Comparison of ENCODE assay signal across 13 cellular contexts in the genomic region with DNA sequence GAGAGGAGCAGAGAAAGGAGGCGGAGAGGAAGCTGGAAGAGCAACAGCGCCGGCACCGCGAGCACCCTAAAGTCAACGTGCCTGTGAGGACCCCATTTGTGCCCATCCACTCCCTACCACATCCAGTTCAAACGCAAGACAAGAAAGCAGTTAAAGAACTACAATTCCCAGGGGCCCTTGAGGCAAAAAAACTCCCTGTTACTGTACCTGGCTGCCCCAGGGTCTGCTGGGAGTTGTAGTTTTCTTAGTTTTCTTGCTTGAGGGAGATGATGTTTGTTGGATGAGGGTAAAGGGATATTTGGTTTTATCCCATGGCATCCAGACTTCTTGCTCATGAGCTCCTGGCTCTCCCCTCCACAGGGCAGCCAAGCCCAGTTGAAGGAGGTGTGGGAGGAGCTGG. TPM values are rescaled to one million over a fixed set of nuclear protein-coding genes. Genes with fewer than 3 reads are reported as not detected.
DNase-seq lines count a peak whose midpoint lies in the region; ATAC-seq and TF ChIP-seq lines count a peak whose summit lies in the region.
"Had no signal": no experiment of that assay in that cellular context is flagged by ENCODE, and none has a peak within 500 bp of the region (broad histone marks: within the 10 kb centered on the region; RNA-seq: fewer than 3 reads in every experiment).

No MANE protein-coding gene starts in this region.

- H3K79me2 ChIP-seq in mesendoderm (ENCODE audit: control insufficient read depth, insufficient read depth, low read length) = no peaks in the 10 kb centered on the region

- H3K18ac ChIP-seq in mesendoderm (ENCODE audit: low read length) = no peak overlapping the region

- ATAC-seq in HG03108 (IDR thresholded peaks at IDR 0.05; ENCODE audit: unreplicated experiment) = no peak
- ATAC-seq: activated T-helper 17 cell treated with anti-CD3 and anti-CD28 coated beads, Interleukin-2, amount 50 U/mL, for 72 hours had no signal

- H4K5ac ChIP-seq in mesendoderm (ENCODE audit: low read length) = no peak overlapping the region

- no peaks in the 10 kb centered on the region for H3K27me3 ChIP-seq in H7 (ENCODE audit: control insufficient read depth, insufficient read depth, low read length)
- H3K27me3 ChIP-seq in mesendoderm (ENCODE audit: insufficient read depth, low read length, poor library complexity) = no peaks in the 10 kb centered on the region

- no peak overlapping the region for H2BK120ac ChIP-seq in mesendoderm (ENCODE audit: low read depth, low read length)

- no CpG with 5 or more reads among the region's 7 CpGs for WGBS in mesendoderm (ENCODE audit: extremely low coverage, insufficient coverage, low lambda C conversion rate)

- H2BK15ac ChIP-seq in mesendoderm (replicated peaks; ENCODE audit: low read depth) = no peak overlapping the region

- peaks cover 2% of the 10 kb centered on the region for H3K27me3 Mint-ChIP-seq in nephron progenitor cell (ENCODE audit: low read depth, poor library complexity)
- H3K27me3 Mint-ChIP-seq: activated T-helper 17 cell treated with anti-CD3 and anti-CD28 coated beads, Interleukin-2, amount 50 U/mL, for 72 hours had no signal

- H3K56ac ChIP-seq in mesendoderm (ENCODE audit: low read length) = no peak overlapping the region

- no peak overlapping the region for H3K23ac ChIP-seq in mesendoderm (ENCODE audit: low read length)

- DNase-seq in NCI-H2227 (lab: John Stamatoyannopoulos, UW; ENCODE audit: unreplicated experiment) (peak; percentile 15), NCI-H2227 treated with DMSO at 0.1 percent for 48 hours (lab: John Stamatoyannopoulos, UW) (no peak), H7 (peak; percentile 75), SK-MEL-5 (ENCODE audit: low read depth, low spot score) (peak; percentile 44), mesendoderm (peak; percentile 45), nephron progenitor cell (no peak)
- DNase-seq in activated effector memory CD4-positive, alpha-beta T cell treated with Interleukin-2 at 50 U/mL for 16 hours = no peak
- DNase-seq: NCI-H446, small intestine had no signal

- TF ChIP-seq CTCF in nephron progenitor cell (IDR thresholded peaks at IDR 0.05) = no peak

- H2BK5ac ChIP-seq in mesendoderm (ENCODE audit: low read length) = no peak overlapping the region

- H3K4ac ChIP-seq in mesendoderm (ENCODE audit: low read depth, low read length) = no peak overlapping the region

- H3K4me1 Mint-ChIP-seq in nephron progenitor cell = peaks cover 4% of the 10 kb centered on the region

- H3K4me3 ChIP-seq in H7 (ENCODE audit: insufficient read depth, low read depth, low read length) = no peak overlapping the region
- H3K4me3 ChIP-seq in mesendoderm (ENCODE audit: low read length) = no peak overlapping the region
- H3K4me3 ChIP-seq: coronary artery had no signal

- in situ Hi-C loops in SK-MEL-5 (cut with HindIII; ENCODE audit: low pct_unique_long_range_greater_than_20kb, low sequenced_read_pairs) = no loop called here

- H3K36me3 Mint-ChIP-seq in nephron progenitor cell (ENCODE audit: low read depth) = peaks cover 65% of the 10 kb centered on the region

- H2AK5ac ChIP-seq in mesendoderm (ENCODE audit: low read length) = no peak overlapping the region

- no peaks in the 10 kb centered on the region for H3K79me1 ChIP-seq in mesendoderm (ENCODE audit: low read length)

- no peak overlapping the region for H3K9ac ChIP-seq in mesendoderm (ENCODE audit: low read length)

- H3K36me3 ChIP-seq in H7 (replicated peaks; ENCODE audit: control insufficient read depth, insufficient read depth, low read length) (peaks cover 22% of the 10 kb centered on the region), mesendoderm (ENCODE audit: control insufficient read depth, insufficient read depth, low read length) (peaks cover 5% of the 10 kb centered on the region)

- H3K4me3 Mint-ChIP-seq in nephron progenitor cell = no peak overlapping the region
- H3K4me3 Mint-ChIP-seq: activated T-helper 17 cell treated with anti-CD3 and anti-CD28 coated beads, Interleukin-2, amount 50 U/mL, for 72 hours had no signal

- no peaks in the 10 kb centered on the region for H3K4me1 ChIP-seq in mesendoderm (ENCODE audit: control insufficient read depth, low read depth, low read length)

- H4K8ac ChIP-seq in mesendoderm (ENCODE audit: low read depth, low read length) = no peak overlapping the region

- H3K27ac Mint-ChIP-seq in nephron progenitor cell = no peak overlapping the region
- H3K27ac Mint-ChIP-seq: activated T-helper 17 cell treated with anti-CD3 and anti-CD28 coated beads, Interleukin-2, amount 50 U/mL, for 72 hours had no signal

- H3K9me3 Mint-ChIP-seq in nephron progenitor cell = no peaks in the 10 kb centered on the region
- H3K9me3 Mint-ChIP-seq: activated T-helper 17 cell treated with anti-CD3 and anti-CD28 coated beads, Interleukin-2, amount 50 U/mL, for 72 hours had no signal

- H3K27ac ChIP-seq in mesendoderm (ENCODE audit: low read depth, low read length) = no peak overlapping the region
- H3K27ac ChIP-seq: coronary artery had no signal

- H3K4me2 ChIP-seq in mesendoderm (ENCODE audit: low read length) = no peak overlapping the region

RNA-seq across cellular contexts. Expression of gene NUCB1, which starts 13.0 kb away (rescaled TPM):
- 173 and 203 TPM in 2 replicates for total RNA-seq in H7 (2014; rRNA removed; shearing (Covaris generic))
- 164 and 168 TPM in 2 replicates for total RNA-seq in SK-MEL-5 (2014; rRNA removed; shearing (Covaris generic))
- polyA plus RNA-seq in SK-MEL-5 (2015; cell fraction: cytosol; rRNA removed) = 540 and 639 TPM in 2 replicates
- 115 and 146 TPM in 2 replicates for polyA plus RNA-seq in SK-MEL-5 (2015; cell fraction: nucleus; rRNA removed)
- 53.7 TPM for polyA plus RNA-seq in mesendoderm (2013, experiment 1 of 2)
- polyA plus RNA-seq in mesendoderm (2013, experiment 2 of 2) = 51.7 TPM

RNA-seq across cellular contexts. Expression of gene TULP2, which starts 14.6 kb away (rescaled TPM):
- total RNA-seq in H7 (2014; rRNA removed; shearing (Covaris generic)) = 0.52 and 1.1 TPM in 2 replicates
- not detected in 2 replicates for total RNA-seq in SK-MEL-5 (2014; rRNA removed; shearing (Covaris generic))
- polyA plus RNA-seq in SK-MEL-5 (2015; cell fraction: cytosol; rRNA removed) = not detected in 2 replicates
- not detected in 2 replicates for polyA plus RNA-seq in SK-MEL-5 (2015; cell fraction: nucleus; rRNA removed)
- polyA plus RNA-seq in mesendoderm (2013, experiment 1 of 2) = 0.31 TPM
- 0.21 TPM for polyA plus RNA-seq in mesendoderm (2013, experiment 2 of 2)
- total RNA-seq: activated T-helper 17 cell treated with anti-CD3 and anti-CD28 coated beads, Interleukin-2, amount 50 U/mL, for 72 hours; glomerular endothelial cell had no signal

RNA-seq across cellular contexts. Expression of gene DHDH, which starts 20.4 kb away (rescaled TPM):
- not detected in 2 replicates for total RNA-seq in H7 (2014; rRNA removed; shearing (Covaris generic))
- 0.24 and 0.45 TPM in 2 replicates for total RNA-seq in SK-MEL-5 (2014; rRNA removed; shearing (Covaris generic))
- 0.38 TPM in 1 of 2 replicates, not detected in the other for polyA plus RNA-seq in SK-MEL-5 (2015; cell fraction: cytosol; rRNA removed)
- 3.0 TPM in 1 of 2 replicates, not detected in the other for polyA plus RNA-seq in SK-MEL-5 (2015; cell fraction: nucleus; rRNA removed)
- polyA plus RNA-seq in mesendoderm (2013, experiment 1 of 2) = 0.27 TPM
- 0.36 TPM for polyA plus RNA-seq in mesendoderm (2013, experiment 2 of 2)
- total RNA-seq: glomerular endothelial cell had no signal

RNA-seq across cellular contexts. Expression of gene PPP1R15A, which starts 40.9 kb away (rescaled TPM):
- total RNA-seq in H7 (2014; rRNA removed; shearing (Covaris generic)) = 20.3 and 21.6 TPM in 2 replicates
- total RNA-seq in SK-MEL-5 (2014; rRNA removed; shearing (Covaris generic)) = 26.3 and 30.2 TPM in 2 replicates
- 43.9 and 54.8 TPM in 2 replicates for polyA plus RNA-seq in SK-MEL-5 (2015; cell fraction: cytosol; rRNA removed)
- polyA plus RNA-seq in SK-MEL-5 (2015; cell fraction: nucleus; rRNA removed) = 35.8 and 38.4 TPM in 2 replicates
- polyA plus RNA-seq in mesendoderm (2013, experiment 1 of 2) = 32.5 TPM
- 33.4 TPM for polyA plus RNA-seq in mesendoderm (2013, experiment 2 of 2)

RNA-seq across cellular contexts. Expression of gene BAX, which starts 41.6 kb away (rescaled TPM):
- 57.8 and 72.6 TPM in 2 replicates for total RNA-seq in H7 (2014; rRNA removed; shearing (Covaris generic))
- 90.3 and 108 TPM in 2 replicates for total RNA-seq in SK-MEL-5 (2014; rRNA removed; shearing (Covaris generic))
- 145 and 162 TPM in 2 replicates for polyA plus RNA-seq in SK-MEL-5 (2015; cell fraction: cytosol; rRNA removed)
- 210 and 232 TPM in 2 replicates for polyA plus RNA-seq in SK-MEL-5 (2015; cell fraction: nucleus; rRNA removed)
- polyA plus RNA-seq in mesendoderm (2013, experiment 1 of 2) = 77.7 TPM
- 82.3 TPM for polyA plus RNA-seq in mesendoderm (2013, experiment 2 of 2)

Comparison
In these comparisons a context has a peak if more than half of its experiments do, and no peak if none do; other contexts are left out.
1. DNase-seq: peak in NCI-H2227 (single experiment), H7 (single experiment), SK-MEL-5 (single experiment) and mesendoderm (single experiment); none in NCI-H2227 treated with DMSO at 0.1 percent for 48 hours (single experiment), nephron progenitor cell (single experiment) and activated effector memory CD4-positive, alpha-beta T cell treated with Interleukin-2 at 50 U/mL for 16 hours (single experiment).